8 cellular contexts compared by ENCODE assay signal in the genomic region with DNA sequence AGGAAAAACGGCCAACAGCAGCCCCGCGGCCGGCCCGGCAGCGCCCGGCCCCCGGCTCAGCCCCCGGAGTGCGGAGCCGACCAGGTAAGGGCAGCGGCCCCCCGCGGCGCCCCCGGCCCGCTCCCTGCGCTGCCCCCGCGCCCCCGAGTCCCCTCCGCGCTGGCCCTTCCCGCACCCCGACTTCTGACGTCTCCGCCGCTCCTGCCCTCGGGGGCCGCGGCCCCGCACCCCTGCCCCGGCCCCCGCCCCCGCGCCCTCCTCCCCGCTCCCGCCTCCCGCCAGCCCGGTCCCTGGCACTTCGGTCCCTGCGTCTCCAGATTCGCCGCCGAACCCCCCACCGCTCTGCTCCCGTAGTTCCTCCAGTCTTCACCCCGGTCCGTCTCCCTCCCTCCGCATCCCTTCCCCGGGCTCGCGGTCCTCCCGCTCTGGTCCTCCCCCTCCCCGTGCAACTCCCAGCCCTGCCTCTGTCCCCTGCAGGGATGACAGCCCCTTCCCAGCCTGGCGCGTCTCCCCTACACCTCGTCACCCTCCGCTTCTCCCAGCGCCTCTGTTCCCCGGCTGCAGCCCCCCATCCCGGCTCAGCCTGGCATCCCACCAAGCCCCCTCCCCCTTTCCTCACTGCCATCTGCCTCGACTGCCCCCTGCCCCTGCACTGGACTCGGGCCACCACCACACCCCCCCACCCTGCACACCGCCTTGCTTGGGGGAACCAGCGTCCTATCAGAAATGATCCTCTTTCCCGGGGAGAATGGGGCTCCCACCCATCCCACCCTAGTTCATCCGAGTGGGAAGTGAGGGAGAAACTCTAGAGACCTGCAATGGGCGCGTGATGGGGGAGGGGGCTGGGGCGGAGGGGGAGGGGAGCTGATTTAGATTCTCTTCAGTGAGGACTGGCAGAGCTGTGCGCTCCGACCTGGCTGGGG. TPM values are rescaled to one million over a fixed set of nuclear protein-coding genes. Genes with fewer than 3 reads are reported as not detected.
DNase-seq lines count a peak whose midpoint lies in the region; ATAC-seq and TF ChIP-seq lines count a peak whose summit lies in the region.

No MANE protein-coding gene starts in this region.

- no peak overlapping the region for H3K27ac ChIP-seq in A673 (ENCODE audit: low read depth, low read length, poor library complexity, severe bottlenecking)
- no peak overlapping the region for H3K27ac ChIP-seq in coronary artery
- no peak overlapping the region for H3K27ac ChIP-seq in SJCRH30

- no peak for ATAC-seq in activated CD4-positive, CD25-positive, alpha-beta regulatory T cell treated with anti-CD3 and anti-CD28 coated beads, Interleukin-2, amount 50 U/mL, for 24 hours

- CTCF ChIA-PET in A673 (lab: Charles Lee): interaction anchor here (0.6 to 2.3 kb wide), 7 partner anchors 173 to 683 kb away, joined by 3 to 20 read pairs (median 5); a partner anchor contains a TSS

- H3K4me3 ChIP-seq in A673 (ENCODE audit: low read depth, low read length, poor library complexity, severe bottlenecking) (peak overlapping the region; percentile 41), coronary artery (peak overlapping the region; percentile 79), SJCRH30 (no peak overlapping the region)

- peaks cover 10% of the 10 kb centered on the region for H3K4me1 Mint-ChIP-seq in nephron

- H3K4me3 Mint-ChIP-seq in nephron: peak overlapping the region; percentile 61 to 75 (median 73)

- BruUV-seq in A673 (replicated peaks; lab: Mats Ljungman, UMichigan): no TSS peak

- POLR2A ChIA-PET in A673 (lab: Charles Lee; ENCODE audit: low non-redundant PET): no interaction called here

- no peaks in the 10 kb centered on the region for H3K4me1 ChIP-seq in A673 (ENCODE audit: insufficient read depth, low read length, poor library complexity, severe bottlenecking)
- peaks cover 8% of the 10 kb centered on the region for H3K4me1 ChIP-seq in SJCRH30

- H3K27ac Mint-ChIP-seq in nephron: no peak overlapping the region

- no peak for DNase-seq in A673 (ENCODE audit: low spot score)
- DNase-seq in GM20000 (ENCODE audit: low spot score): peak; percentile 56
- peak; percentile 69 for DNase-seq in coronary artery (ENCODE audit: low spot score)
- DNase-seq in mucosa of gallbladder (ENCODE audit: low spot score): no peak
- no peak for DNase-seq in activated CD4-positive, alpha-beta T cell treated with anti-CD3 and anti-CD28 coated beads for 48 hours
- no peak for DNase-seq in SJCRH30

- no peak for TF ChIP-seq CTCF in A673 (conservative IDR thresholded peaks at IDR 0.05; ENCODE audit: low read depth, low read length)
- TF ChIP-seq CTCF in GM20000 (IDR thresholded peaks at IDR 0.05; ENCODE audit: extremely low read depth, missing control alignments): no peak
- no peak for TF ChIP-seq CTCF in coronary artery (IDR thresholded peaks at IDR 0.05)
- no peak for TF ChIP-seq CTCF in nephron (IDR thresholded peaks at IDR 0.05; ENCODE audit: unreplicated experiment in 3 of 3)

- H3K36me3 ChIP-seq in A673 (ENCODE audit: insufficient read depth, low read length, poor library complexity, severe bottlenecking) (no peaks in the 10 kb centered on the region), SJCRH30 (no peaks in the 10 kb centered on the region)

- H3K27me3 Mint-ChIP-seq in nephron (ENCODE audit: low read depth): peaks cover 55% of the 10 kb centered on the region

- H3K36me3 Mint-ChIP-seq in nephron (ENCODE audit: low read depth): no peaks in the 10 kb centered on the region

- H3K27me3 ChIP-seq in A673 (replicated peaks; ENCODE audit: insufficient read depth, low read depth, low read length, poor library complexity) (peaks cover 34% of the 10 kb centered on the region), SJCRH30 (no peaks in the 10 kb centered on the region)

- intact Hi-C loops in A673 (cut with micrococcal nuclease; ENCODE audit: unreplicated experiment): loop anchor here (1.0 to 2.0 kb wide), 5 partner anchors 173 to 683 kb away; no protein-coding TSS in a partner anchor

- H3K9me3 ChIP-seq in A673 (ENCODE audit: low read depth, low read length, poor library complexity, severe bottlenecking): no peaks in the 10 kb centered on the region
- no peaks in the 10 kb centered on the region for H3K9me3 ChIP-seq in SJCRH30 (replicated peaks)

- H3K9me3 Mint-ChIP-seq in nephron: no peaks in the 10 kb centered on the region

RNA-seq across cellular contexts. Expression of a gene that starts 0.5 kb away (rescaled TPM):
- not detected in 2 replicates for total RNA-seq in A673 (2021)
- total RNA-seq in mucosa of gallbladder: 2.9 TPM
- not detected in 2 replicates for total RNA-seq in SJCRH30 (2014; rRNA removed; shearing (Covaris generic))

Comparison
In these comparisons a context has a peak if more than half of its experiments do, and no peak if none do; other contexts are left out.
1. DNase-seq: peak in GM20000 (single experiment) and coronary artery (single experiment); none in A673 (single experiment), mucosa of gallbladder (single experiment), activated CD4-positive, alpha-beta T cell treated with anti-CD3 and anti-CD28 coated beads for 48 hours (single experiment) and SJCRH30 (0 of 2).